Comparison of ENCODE assay signal across 10 cellular contexts in the genomic region with DNA sequence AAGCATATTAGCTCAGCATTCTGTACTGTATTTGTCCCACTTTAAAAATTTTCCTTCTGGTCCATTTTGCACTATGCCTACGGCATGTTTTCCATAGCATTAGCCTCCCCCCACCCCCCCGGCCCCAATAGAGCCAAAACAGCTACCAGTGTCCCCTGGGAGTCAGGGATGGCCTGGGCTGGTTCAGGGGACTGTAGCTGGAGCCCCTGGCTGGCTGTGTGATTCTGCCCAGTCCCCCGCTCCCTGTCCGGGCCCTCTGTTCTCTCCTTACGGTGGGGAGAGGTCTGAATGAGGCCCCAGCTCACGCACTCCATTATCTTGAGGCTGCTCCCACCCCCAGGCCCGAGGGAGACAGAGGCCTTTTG.
DNase-seq lines count a peak whose midpoint lies in the region; ATAC-seq, FAIRE-seq and TF ChIP-seq lines count a peak whose summit lies in the region.
"Had no signal": no experiment of that assay in that cellular context is flagged by ENCODE, and none has a peak within 500 bp of the region (broad histone marks: within the 10 kb centered on the region; RNA-seq: fewer than 3 reads in every experiment).

No MANE protein-coding gene starts in this region.

- no TSS peak for BruUV-seq in endothelial cell of umbilical vein (replicated peaks; lab: Mats Ljungman, UMichigan)

- peaks cover 35% of the 10 kb centered on the region for H3K27me3 Mint-ChIP-seq in activated CD4-positive, alpha-beta T cell treated with anti-CD3 and anti-CD28 coated beads, Interleukin-2, amount 10 ng/mL, durations not matched to agents 24 days and 14 days

- FAIRE-seq in endothelial cell of umbilical vein (lab: Jason Lieb, UNC) = no peak

- POLR2A ChIA-PET in endothelial cell of umbilical vein (lab: Charles Lee) = no interaction called here

- no peaks in the 10 kb centered on the region for H3K4me1 Mint-ChIP-seq in activated CD4-positive, alpha-beta T cell treated with anti-CD3 and anti-CD28 coated beads, Interleukin-2, amount 10 ng/mL, durations not matched to agents 24 days and 14 days

- no peaks in the 10 kb centered on the region for H3K9me3 ChIP-seq in MG63
- no peaks in the 10 kb centered on the region for H3K9me3 ChIP-seq in endothelial cell of umbilical vein (replicated peaks; ENCODE audit: control insufficient read depth, insufficient read depth, low read length)
- H3K9me3 ChIP-seq in lung (ENCODE audit: control insufficient read depth in 2 of 2, insufficient read depth in 1 of 2, low read length in 1 of 2) = peaks cover 0 to 3% of the 10 kb centered on the region in 2 donors
- H3K9me3 ChIP-seq in thoracic aorta = no peaks in the 10 kb centered on the region
- H3K9me3 ChIP-seq in HAP-1 = no peaks in the 10 kb centered on the region

- no peaks in the 10 kb centered on the region for H4K20me1 ChIP-seq in endothelial cell of umbilical vein (replicated peaks; ENCODE audit: control insufficient read depth, extremely low read depth, insufficient read depth, low read length)

- H3K36me3 Mint-ChIP-seq in activated CD4-positive, alpha-beta T cell treated with anti-CD3 and anti-CD28 coated beads, Interleukin-2, amount 10 ng/mL, durations not matched to agents 24 days and 14 days (ENCODE audit: low read depth) = no peaks in the 10 kb centered on the region

- no peak for DNase-seq in MG63
- no peak for DNase-seq in endothelial cell of umbilical vein (ENCODE audit: low read depth, low spot score)
- no peak for DNase-seq in lung (ENCODE audit: low spot score)
- DNase-seq in thoracic aorta (ENCODE audit: low spot score) = no peak
- no peak for DNase-seq in HK-2 (ENCODE audit: unreplicated experiment)
- no peak for DNase-seq in HUDEP-2 (lab: John Stamatoyannopoulos, UW; ENCODE audit: unreplicated experiment in 76 of 76)
- DNase-seq in activated CD4-positive, alpha-beta T cell treated with anti-CD3 and anti-CD28 coated beads, Interleukin-2, amount 10 ng/mL, durations not matched to agents 24 days and 14 days = no peak
- DNase-seq in HAP-1 (ENCODE audit: low spot score in 2 of 2) = no peak
- DNase-seq: effector CD4-positive, alpha-beta T cell; NCI-H1048 had no signal

- in situ Hi-C loops in HAP-1 (cut with MboI; ENCODE audit: low sequenced_read_pairs) = no loop called here

- H2AFZ ChIP-seq in endothelial cell of umbilical vein (ENCODE audit: low read depth, low read length) = peak overlapping the region; percentile 92

- H3K27me3 ChIP-seq in MG63 (no peaks in the 10 kb centered on the region; the same call in 1 of the 2 replicates), endothelial cell of umbilical vein (ENCODE audit: control insufficient read depth in 2 of 2, insufficient read depth in 2 of 2, low read length in 2 of 2) (peaks cover 2 to 4% of the 10 kb centered on the region in 2 experiments), lung (ENCODE audit: control insufficient read depth, insufficient read depth) (no peaks in the 10 kb centered on the region), thoracic aorta (replicated peaks; ENCODE audit: insufficient read depth) (no peaks in the 10 kb centered on the region), HAP-1 (ENCODE audit: low read depth) (no peaks in the 10 kb centered on the region; the same call in 1 of the 2 replicates)

- TF ChIP-seq CTCF in endothelial cell of umbilical vein (IDR thresholded peaks at IDR 0.05; ENCODE audit: extremely low read depth in 1 of 2, insufficient read depth in 1 of 2, low read depth in 1 of 2, low read length in 2 of 2) (no peak), lung (IDR thresholded peaks at IDR 0.05; ENCODE audit: control extremely low read depth, extremely low read depth) (no peak), thoracic aorta (IDR thresholded peaks at IDR 0.05) (no peak)

- peak overlapping the region; percentile 43 for H3K9ac ChIP-seq in endothelial cell of umbilical vein (replicated peaks; ENCODE audit: extremely low read depth, insufficient read depth, low read length)

- H3K27ac ChIP-seq in endothelial cell of umbilical vein (ENCODE audit: insufficient read depth, low read depth, low read length) (no peak overlapping the region), lung (ENCODE audit: low read depth in 1 of 2, low read length in 1 of 2) (peak overlapping the region; percentile 39 to 88), thoracic aorta (peak overlapping the region; percentile 91)

- H3K79me2 ChIP-seq in endothelial cell of umbilical vein (ENCODE audit: control insufficient read depth, insufficient read depth, low read length) = no peaks in the 10 kb centered on the region

- no peaks in the 10 kb centered on the region for H3K36me3 ChIP-seq in MG63
- H3K36me3 ChIP-seq in endothelial cell of umbilical vein (ENCODE audit: control insufficient read depth in 2 of 2, extremely low read depth in 1 of 2, insufficient read depth in 2 of 2, low read length in 2 of 2) = no peaks in the 10 kb centered on the region
- no peaks in the 10 kb centered on the region for H3K36me3 ChIP-seq in lung (ENCODE audit: control insufficient read depth in 2 of 2, insufficient read depth in 2 of 2, low read length in 2 of 2)
- no peaks in the 10 kb centered on the region for H3K36me3 ChIP-seq in thoracic aorta
- H3K36me3 ChIP-seq in HAP-1 (replicated peaks) = no peaks in the 10 kb centered on the region

- TF ChIP-seq POLR2A in endothelial cell of umbilical vein (IDR thresholded peaks at IDR 0.05; ENCODE audit: low read depth, low read length) = no peak

- ATAC-seq in lung (ENCODE audit: insufficient read depth, low FRiP score) (no peak), thoracic aorta (ENCODE audit: insufficient number of reproducible peaks, low FRiP score, low read depth) (no peak)

- H3K27ac Mint-ChIP-seq in activated CD4-positive, alpha-beta T cell treated with anti-CD3 and anti-CD28 coated beads, Interleukin-2, amount 10 ng/mL, durations not matched to agents 24 days and 14 days = no peak overlapping the region

- no peaks in the 10 kb centered on the region for H3K9me3 Mint-ChIP-seq in activated CD4-positive, alpha-beta T cell treated with anti-CD3 and anti-CD28 coated beads, Interleukin-2, amount 10 ng/mL, durations not matched to agents 24 days and 14 days

- no peak overlapping the region for H3K4me3 Mint-ChIP-seq in activated CD4-positive, alpha-beta T cell treated with anti-CD3 and anti-CD28 coated beads, Interleukin-2, amount 10 ng/mL, durations not matched to agents 24 days and 14 days

- peak overlapping the region; percentile 27 for H3K4me3 ChIP-seq in MG63
- H3K4me3 ChIP-seq in endothelial cell of umbilical vein (replicated peaks in 1 of 3; ENCODE audit: insufficient read depth in 1 of 3, low read depth in 1 of 3, low read length in 3 of 3) = peak overlapping the region; percentile 8 to 34 (median 28)
- H3K4me3 ChIP-seq in lung = no peak overlapping the region
- H3K4me3 ChIP-seq in thoracic aorta = peak overlapping the region; percentile 76
- H3K4me3 ChIP-seq in HAP-1 = no peak overlapping the region

- WGBS in lung, 2 donors = 31 to 40% methylated on average over 7 of the region's 7 CpGs

- dilution Hi-C loops in endothelial cell of umbilical vein (cut with MboI; ENCODE audit: extremely low pct_ligation_motif_present, low sequenced_read_pairs) = no loop called here

- H3K4me1 ChIP-seq in endothelial cell of umbilical vein (ENCODE audit: control insufficient read depth, extremely low read depth, insufficient read depth, low read length) (peaks cover 26% of the 10 kb centered on the region), lung (ENCODE audit: control insufficient read depth in 2 of 2, insufficient read depth in 2 of 2, low read length in 2 of 2) (peaks cover 3 to 10% of the 10 kb centered on the region in 2 donors), thoracic aorta (ENCODE audit: control insufficient read depth in 1 of 2, low read depth in 2 of 2) (peaks cover 7 to 26% of the 10 kb centered on the region in 2 donors), HAP-1 (no peaks in the 10 kb centered on the region; the same call in 1 of the 2 replicates)

- CTCF ChIA-PET in endothelial cell of umbilical vein (lab: Charles Lee) = interaction anchor here (0.7 to 1.5 kb wide), 7 partner anchors 10 to 194 kb away, joined by 3 to 6 read pairs (median 3); no protein-coding TSS in a partner anchor

- intact Hi-C loops in endothelial cell of umbilical vein (cut with micrococcal nuclease) = loop anchor here (1.0 kb wide), 1 partner anchor 70 kb away; a partner anchor contains a TSS
- intact Hi-C loops in activated CD4-positive, alpha-beta T cell treated with anti-CD3 and anti-CD28 coated beads, Interleukin-2, amount 10 ng/mL, durations not matched to agents 24 days and 14 days (cut with micrococcal nuclease) = no loop called here

- peak overlapping the region; percentile 79 for H3K4me2 ChIP-seq in endothelial cell of umbilical vein (ENCODE audit: insufficient read depth, low read length)

- no peaks in the 10 kb centered on the region for H3K9me1 ChIP-seq in endothelial cell of umbilical vein (replicated peaks; ENCODE audit: control insufficient read depth, extremely low read depth, insufficient read depth, low read length)

TF ChIP-seq in endothelial cell of umbilical vein, 7 proteins besides CTCF, POLR2A, EP300 and RAD21:
- TF ChIP-seq MYC (IDR thresholded peaks at IDR 0.05; ENCODE audit: low read depth, low read length) = no peak
- no peak for TF ChIP-seq POLR2AphosphoS5 (IDR thresholded peaks at IDR 0.05; ENCODE audit: insufficient read depth, low read depth, low read length)
- no peak for TF ChIP-seq GATA2 (IDR thresholded peaks at IDR 0.05; ENCODE audit: insufficient read depth, insufficient read length, low read depth, low read length)
- TF ChIP-seq, protein P1, sequence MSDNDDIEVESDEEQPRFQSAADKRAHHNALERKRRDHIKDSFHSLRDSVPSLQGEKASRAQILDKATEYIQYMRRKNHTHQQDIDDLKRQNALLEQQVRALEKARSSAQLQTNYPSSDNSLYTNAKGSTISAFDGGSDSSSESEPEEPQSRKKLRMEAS (IDR thresholded peaks at IDR 0.05; ENCODE audit: insufficient read depth, insufficient read length) = no peak
- TF ChIP-seq JUN (IDR thresholded peaks at IDR 0.05; ENCODE audit: borderline replicate concordance, insufficient read depth, insufficient read length, low read depth) = no peak
- TF ChIP-seq FOS (IDR thresholded peaks at IDR 0.05; ENCODE audit: borderline replicate concordance, insufficient read depth, low read length) = no peak
- TF ChIP-seq EZH2 (IDR thresholded peaks at IDR 0.05; ENCODE audit: borderline replicate concordance, low read depth, low read length, severe bottlenecking) = no peak

Comparison
In these comparisons a context has a peak if more than half of its experiments do, and no peak if none do; other contexts are left out.
1. H3K4me3 ChIP-seq: peak in MG63 (single experiment), endothelial cell of umbilical vein (3 of 3) and thoracic aorta (single experiment); none in lung (single experiment) and HAP-1 (single experiment).